Comparison of ENCODE assay signal across 31 cellular contexts in genomic region chr3:124125320-124125719, GRCh38.
"Had no signal": no experiment of that assay in that cellular context is flagged by ENCODE, and none has a peak within 500 bp of the region (broad histone marks: within the 10 kb centered on the region; RNA-seq: fewer than 3 reads in every experiment).

No MANE protein-coding gene starts in this region.

- H3K9me3 ChIP-seq: esophagus squamous epithelium, gastroesophageal sphincter had no signal

- DNase-seq: activated B cell treated with CpG ODN at 0.5 μM for 24 hours; activated CD4-positive, alpha-beta T cell treated with anti-CD3 and anti-CD28 coated beads for 48 hours; activated CD4-positive, alpha-beta T cell treated with anti-CD3 and anti-CD28 coated beads, Interleukin-2, amount 50 U/mL, for 1 hour; activated CD4-positive, alpha-beta T cell treated with anti-CD3 and anti-CD28 coated beads, Interleukin-2, amount 50 U/mL, for 48 hours; activated CD8-positive, alpha-beta memory T cell treated with anti-CD3 and anti-CD28 coated beads for 24 hours; activated CD8-positive, alpha-beta T cell treated with anti-CD3 and anti-CD28 coated beads for 36 hours; activated effector memory CD4-positive, alpha-beta T cell treated with Interleukin-2 at 50 U/mL for 16 hours; activated gamma-delta T cell treated with Interleukin-2 at 50 U/mL for 16 hours; activated naive CD4-positive, alpha-beta T cell treated with anti-CD3 and anti-CD28 coated beads for 36 hours; activated naive CD8-positive, alpha-beta T cell treated with anti-CD3 and anti-CD28 coated beads for 36 hours; activated naive CD8-positive, alpha-beta T cell treated with anti-CD3 and anti-CD28 coated beads, Interleukin-2, amount 50 U/mL, for 24 hours; activated T-cell treated with anti-CD3 and anti-CD28 coated beads, Interleukin-2, amount 50 U/mL, for 4 hours; amniotic stem cell; anterior cingulate cortex; brain microvascular endothelial cell; cortex of kidney; dermis blood vessel endothelial cell; effector CD4-positive, alpha-beta T cell; effector memory CD8-positive, alpha-beta T cell; esophagus squamous epithelium; foreskin melanocyte; T-helper 1 cell; T-helper 17 cell; T1000; WERI-Rb-1 had no signal

- H3K36me3 ChIP-seq: brain microvascular endothelial cell, esophagus squamous epithelium, gastroesophageal sphincter, WERI-Rb-1 had no signal

- ATAC-seq: activated CD4-positive, CD25-positive, alpha-beta regulatory T cell treated with anti-CD3 and anti-CD28 coated beads, Interleukin-2, amount 50 U/mL, for 24 hours; activated CD8-positive, alpha-beta T cell treated with anti-CD3 and anti-CD28 coated beads for 36 hours; activated naive CD8-positive, alpha-beta T cell treated with anti-CD3 and anti-CD28 coated beads, Interleukin-2, amount 50 U/mL, for 24 hours; activated T-cell treated with anti-CD3 and anti-CD28 coated beads, Interleukin-2, amount 50 U/mL, for 4 hours; activated T-helper 17 cell treated with anti-CD3 and anti-CD28 coated beads, Interleukin-2, amount 50 U/mL, for 72 hours; effector memory CD8-positive, alpha-beta T cell; gastroesophageal sphincter; T-helper 17 cell had no signal

- H3K4me3 ChIP-seq: esophagus squamous epithelium, gastroesophageal sphincter had no signal

- H3K27me3 ChIP-seq: brain microvascular endothelial cell, esophagus squamous epithelium, gastroesophageal sphincter had no signal

- H3K4me1 ChIP-seq: esophagus squamous epithelium, gastroesophageal sphincter had no signal

- FAIRE-seq: astrocyte, bronchial epithelial cell had no signal

- H3K27ac ChIP-seq: brain microvascular endothelial cell, epithelial cell of prostate, esophagus squamous epithelium, gastroesophageal sphincter, WERI-Rb-1 had no signal
